Comparison of ENCODE assay signal across 8 cellular contexts in genomic region chr16:24010440-24011089, GRCh38.
DNase-seq lines count a peak whose midpoint lies in the region; ATAC-seq and TF ChIP-seq lines count a peak whose summit lies in the region.

No MANE protein-coding gene starts in this region.

- peaks cover 0 to 3% (median 0%) of the 10 kb centered on the region in 3 donors for H3K36me3 Mint-ChIP-seq in immature natural killer cell

- WGBS in body of pancreas, 2 donors: 37 to 43% methylated on average over 8 of the region's 8 CpGs

- peaks cover 6 to 7% (median 7%) of the 10 kb centered on the region in 3 donors for H3K27me3 Mint-ChIP-seq in immature natural killer cell (ENCODE audit: low read depth in 3 of 3)

- H3K4me1 ChIP-seq in body of pancreas: no peaks in the 10 kb centered on the region

- H3K27ac ChIP-seq in body of pancreas: no peak overlapping the region

- intact Hi-C loops in Right ventricle myocardium inferior (cut with DNase I) (loop anchor here (5.0 to 10.0 kb wide), 3 partner anchors 103 to 268 kb away; no protein-coding TSS in a partner anchor), cardiac septum (cut with DNase I) (loop anchor here (2.0 kb wide), 1 partner anchor 210 kb away; no protein-coding TSS in a partner anchor), body of pancreas (cut with DNase I) (no loop called here)

- H3K9me3 Mint-ChIP-seq in immature natural killer cell: no peaks in the 10 kb centered on the region

- H3K27me3 ChIP-seq in body of pancreas: peaks cover 0 to 5% of the 10 kb centered on the region in 2 donors

- H3K9me3 ChIP-seq in body of pancreas: no peaks in the 10 kb centered on the region

- ATAC-seq in Right ventricle myocardium inferior: peak; percentile 57
- no peak for ATAC-seq in body of pancreas
- ATAC-seq in GM21390 (IDR thresholded peaks at IDR 0.05; ENCODE audit: unreplicated experiment): no peak

- DNase-seq in Right ventricle myocardium inferior (ENCODE audit: missing footprints) (peak; percentile 82), cardiac septum (ENCODE audit: low spot score) (no peak), NCI-H1694 (lab: John Stamatoyannopoulos, UW) (peak; percentile 67), UCSD-AML1 (lab: John Stamatoyannopoulos, UW; ENCODE audit: unreplicated experiment) (peak; percentile 66), body of pancreas (peak; percentile 64 to 86 (median 78)), immature natural killer cell (peak; percentile 64 to 74 (median 69))
- DNase-seq in stimulated activated CD4-positive, alpha-beta T cell treated with anti-CD3 and anti-CD28 coated beads, Interleukin-15, amount 100 ng/mL, for 1 hour (ENCODE audit: low read depth in 1 of 2, low spot score in 1 of 2): peak; percentile 57 to 61

- peaks cover 47 to 82% of the 10 kb centered on the region in 2 donors for H3K4me1 Mint-ChIP-seq in immature natural killer cell

- no peak overlapping the region for H3K4me3 ChIP-seq in body of pancreas

- no peak overlapping the region for H3K4me3 Mint-ChIP-seq in immature natural killer cell

- H3K27ac Mint-ChIP-seq in immature natural killer cell: peak overlapping the region in 1 of 6 donors; percentile 17

- TF ChIP-seq CTCF in body of pancreas (IDR thresholded peaks at IDR 0.05): peak; percentile 30 to 66 (median 57)

- no peak for TF ChIP-seq POLR2A in body of pancreas (IDR thresholded peaks at IDR 0.05)

- H3K36me3 ChIP-seq in body of pancreas (replicated peaks in 1 of 2; ENCODE audit: insufficient read depth in 1 of 2, low read depth in 2 of 2): no peaks in the 10 kb centered on the region
